8 cellular contexts compared by ENCODE assay signal in the genomic region with DNA sequence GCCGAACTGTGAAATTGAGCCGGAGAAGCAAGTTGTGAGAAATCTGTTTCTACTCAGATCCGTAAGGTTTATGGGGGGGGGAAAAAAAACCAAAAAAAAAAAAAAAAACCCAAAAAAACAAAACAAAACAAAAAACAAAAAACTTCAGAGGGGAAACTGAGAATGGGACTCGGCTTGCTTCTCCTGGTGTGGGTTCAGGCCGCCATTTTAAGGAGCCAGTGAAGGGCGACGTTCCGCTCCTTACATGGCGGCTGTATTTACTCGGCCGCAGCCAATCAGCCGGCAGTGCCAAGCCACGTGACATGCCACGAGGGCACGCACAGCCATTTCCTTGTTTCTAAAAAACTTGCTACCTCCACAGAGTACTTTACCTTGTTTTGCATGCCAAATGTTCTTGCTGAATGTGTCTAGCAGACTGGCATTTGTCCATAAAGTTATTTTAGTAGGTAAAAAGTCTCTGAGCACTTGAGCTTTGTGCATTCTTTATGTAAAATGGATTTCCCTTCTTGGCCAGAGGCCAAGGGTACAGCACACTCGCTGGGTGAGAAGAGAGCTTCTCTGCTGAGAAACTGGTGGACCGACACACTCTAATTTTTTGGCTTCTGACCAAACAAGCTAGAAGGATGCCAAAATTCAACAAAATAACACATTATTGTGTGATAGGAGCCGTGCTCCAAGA.
DNase-seq lines count a peak whose midpoint lies in the region; ATAC-seq lines count a peak whose summit lies in the region.

No MANE protein-coding gene starts in this region.

- DNase-seq in NCI-H748 (lab: John Stamatoyannopoulos, UW; ENCODE audit: unreplicated experiment) = peak; percentile 47
- no peak for DNase-seq in NCI-H748 treated with DMSO at 0.1 percent for 48 hours (lab: John Stamatoyannopoulos, UW)
- peak; percentile 73 for DNase-seq in brain pericyte (ENCODE audit: low read depth, low spot score)
- DNase-seq in iris pigment epithelial cell (ENCODE audit: low read depth) = peak; percentile 96
- peak; percentile 62 for DNase-seq in stromal cell of bone marrow (ENCODE audit: low read depth)

- ATAC-seq in HG03442 (IDR thresholded peaks at IDR 0.05; ENCODE audit: unreplicated experiment) (no peak), HG03378 (IDR thresholded peaks at IDR 0.05; ENCODE audit: unreplicated experiment) (no peak), HG02885 (IDR thresholded peaks at IDR 0.05; ENCODE audit: poor library complexity, unreplicated experiment) (no peak)
